ENCODE assay signal across 28 cellular contexts in genomic region chr2:199503148-199503547, GRCh38.
"Had no signal": no experiment of that assay in that cellular context is flagged by ENCODE, and none has a peak within 500 bp of the region (broad histone marks: within the 10 kb centered on the region; RNA-seq: fewer than 3 reads in every experiment).

No MANE protein-coding gene starts in this region.

- H3K9me3 Mint-ChIP-seq: dendritic cell treated with granulocyte-macrophage colony-stimulating factor and Interleukin-4, amounts not matched to agents 40 ng/mL and 50 ng/mL, for 4 days; effector memory CD8-positive, alpha-beta T cell; endodermal cell had no signal

- H3K27ac Mint-ChIP-seq: dendritic cell treated with granulocyte-macrophage colony-stimulating factor and Interleukin-4, amounts not matched to agents 40 ng/mL and 50 ng/mL, for 4 days; effector memory CD8-positive, alpha-beta T cell; endodermal cell; mesothelial cell of epicardium; naive B cell had no signal

- H3K4me1 Mint-ChIP-seq: endodermal cell, mesothelial cell of epicardium, naive B cell had no signal

- H3K27ac ChIP-seq: colonic mucosa, epithelial cell of prostate, esophagus squamous epithelium, gastrocnemius medialis, heart right ventricle, left lung, lower lobe of right lung had no signal

- H3K4me1 ChIP-seq: colonic mucosa, esophagus squamous epithelium, gastrocnemius medialis, heart right ventricle, left lung, lower lobe of right lung had no signal

- DNase-seq: colonic mucosa; cortex of kidney; effector CD8-positive, alpha-beta T cell; effector memory CD8-positive, alpha-beta T cell; endodermal cell; erythroblast; esophagus squamous epithelium; foreskin fibroblast; foreskin melanocyte; gastrocnemius medialis; glutamatergic neuron; head of caudate nucleus; heart right ventricle; hippocampal formation; left cardiac atrium; left lung; left ventricle myocardium superior; lower lobe of right lung; mesenchymal stem cell; mucosa of descending colon; naive B cell had no signal

- H3K27me3 ChIP-seq: colonic mucosa, gastrocnemius medialis had no signal

- ATAC-seq: effector memory CD8-positive, alpha-beta T cell; esophagus mucosa; gastrocnemius medialis; heart right ventricle; left cardiac atrium; left lung; left ventricle myocardium superior; lower lobe of right lung; mucosa of descending colon had no signal

- FAIRE-seq: endometrium, islet of Langerhans, keratinocyte had no signal

- H3K4me3 ChIP-seq: colonic mucosa, esophagus squamous epithelium, gastrocnemius medialis, heart right ventricle, left lung, lower lobe of right lung, mucosa of descending colon had no signal

- H3K36me3 Mint-ChIP-seq: mesothelial cell of epicardium, naive B cell had no signal

- H3K9me3 ChIP-seq: colonic mucosa, esophagus squamous epithelium, gastrocnemius medialis, heart right ventricle, left lung, lower lobe of right lung, mucosa of descending colon had no signal

- H3K4me3 Mint-ChIP-seq: dendritic cell treated with granulocyte-macrophage colony-stimulating factor and Interleukin-4, amounts not matched to agents 40 ng/mL and 50 ng/mL, for 4 days; effector memory CD8-positive, alpha-beta T cell; endodermal cell; mesothelial cell of epicardium; naive B cell had no signal

- H3K27me3 Mint-ChIP-seq: dendritic cell treated with granulocyte-macrophage colony-stimulating factor and Interleukin-4, amounts not matched to agents 40 ng/mL and 50 ng/mL, for 4 days had no signal

- H3K36me3 ChIP-seq: colonic mucosa, esophagus squamous epithelium, gastrocnemius medialis, heart right ventricle, left lung, lower lobe of right lung had no signal
